ENCODE assay signal across 15 cellular contexts in the genomic region with DNA sequence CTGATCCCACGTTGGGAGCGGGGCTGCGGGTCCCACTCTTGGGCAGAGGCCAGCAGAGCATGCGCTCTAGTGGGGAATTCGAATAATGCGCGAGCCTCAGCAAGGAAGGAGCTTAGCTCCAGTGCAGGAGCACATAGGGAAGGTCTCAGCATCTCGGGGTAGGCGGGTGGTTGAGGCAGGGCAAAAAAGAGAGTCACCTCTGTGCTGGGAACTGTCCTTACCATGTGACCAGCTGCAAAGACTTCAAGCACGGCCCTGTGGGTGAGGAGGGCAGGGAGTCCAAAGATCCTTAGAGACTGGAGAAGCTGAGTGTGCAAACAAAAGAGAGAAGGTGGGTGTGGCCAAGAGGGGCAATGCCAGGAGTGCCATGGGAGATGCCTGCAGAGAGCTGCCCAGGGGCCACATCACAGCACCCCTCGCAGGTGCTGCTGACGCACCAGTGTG.
A peak's percentile ranks its signal among the peaks of the same experiment; 100 is the strongest.
DNase-seq lines count a peak whose midpoint lies in the region; TF ChIP-seq lines count a peak whose summit lies in the region.
"Had no signal": no experiment of that assay in that cellular context is flagged by ENCODE, and none has a peak within 500 bp of the region (broad histone marks: within the 10 kb centered on the region; RNA-seq: fewer than 3 reads in every experiment).

No MANE protein-coding gene starts in this region.

- H3K4me3 Mint-ChIP-seq in HFFc6 = no peak overlapping the region
- no peak overlapping the region for H3K4me3 Mint-ChIP-seq in activated T-helper 2 cell treated with anti-CD3 and anti-CD28 coated beads, Interferon-gamma antibody, Interleukin-2, Interleukin-4, amounts not matched to agents 10 μg/mL and 5 μg/mL and 100 μg/mL, durations not matched to agents 14 hours and 24 hours and 36 hours (ENCODE audit: low read depth)
- H3K4me3 Mint-ChIP-seq: activated naive CD4-positive, alpha-beta T cell treated with anti-CD3 and anti-CD28 coated beads, Interleukin-2, amount 10 ng/mL, durations not matched to agents 7 days and 5 days; naive thymus-derived CD8-positive, alpha-beta T cell had no signal

- no peak overlapping the region for H3K4me2 ChIP-seq in mesendoderm (ENCODE audit: low read length)

- no peaks in the 10 kb centered on the region for H3K27me3 ChIP-seq in mesendoderm (ENCODE audit: insufficient read depth, low read length, poor library complexity)
- H3K27me3 ChIP-seq: BE2C, tibial nerve had no signal

- no peak overlapping the region for H4K8ac ChIP-seq in mesendoderm (ENCODE audit: low read depth, low read length)

- no peak overlapping the region for H3K4ac ChIP-seq in mesendoderm (ENCODE audit: low read depth, low read length)

- H3K4me3 ChIP-seq in choroid plexus epithelial cell (ENCODE audit: low read depth, low read length) (no peak overlapping the region), mesendoderm (ENCODE audit: low read length) (no peak overlapping the region)
- H3K4me3 ChIP-seq: tibial nerve had no signal

- no peak overlapping the region for H2BK5ac ChIP-seq in mesendoderm (ENCODE audit: low read length)

- H3K9me3 Mint-ChIP-seq in HFFc6 = no peaks in the 10 kb centered on the region
- no peaks in the 10 kb centered on the region for H3K9me3 Mint-ChIP-seq in activated T-helper 2 cell treated with anti-CD3 and anti-CD28 coated beads, Interferon-gamma antibody, Interleukin-2, Interleukin-4, amounts not matched to agents 10 μg/mL and 5 μg/mL and 100 μg/mL, durations not matched to agents 14 hours and 24 hours and 36 hours
- H3K9me3 Mint-ChIP-seq: activated naive CD4-positive, alpha-beta T cell treated with anti-CD3 and anti-CD28 coated beads, Interleukin-2, amount 10 ng/mL, durations not matched to agents 7 days and 5 days had no signal

- H3K36me3 Mint-ChIP-seq in HFFc6 (ENCODE audit: low read depth) = no peaks in the 10 kb centered on the region
- H3K36me3 Mint-ChIP-seq in activated T-helper 2 cell treated with anti-CD3 and anti-CD28 coated beads, Interferon-gamma antibody, Interleukin-2, Interleukin-4, amounts not matched to agents 10 μg/mL and 5 μg/mL and 100 μg/mL, durations not matched to agents 14 hours and 24 hours and 36 hours (ENCODE audit: low read depth) = no peaks in the 10 kb centered on the region
- H3K36me3 Mint-ChIP-seq: activated naive CD4-positive, alpha-beta T cell treated with anti-CD3 and anti-CD28 coated beads, Interleukin-2, amount 10 ng/mL, durations not matched to agents 7 days and 5 days; naive thymus-derived CD8-positive, alpha-beta T cell had no signal

- no peak overlapping the region for H3K9ac ChIP-seq in mesendoderm (ENCODE audit: low read length)

- no peaks in the 10 kb centered on the region for H3K79me1 ChIP-seq in mesendoderm (ENCODE audit: low read length)

- H3K27ac ChIP-seq in mesendoderm (ENCODE audit: low read depth, low read length) = no peak overlapping the region
- H3K27ac ChIP-seq: tibial nerve had no signal

- H3K23ac ChIP-seq in mesendoderm (ENCODE audit: low read length) = no peak overlapping the region

- peaks cover 2% of the 10 kb centered on the region for H3K4me1 ChIP-seq in mesendoderm (ENCODE audit: control insufficient read depth, low read depth, low read length)
- H3K4me1 ChIP-seq: BE2C had no signal

- WGBS in mesendoderm (ENCODE audit: extremely low coverage, insufficient coverage, low lambda C conversion rate) = no CpG with 5 or more reads among the region's 12 CpGs

- no peak overlapping the region for H2BK15ac ChIP-seq in mesendoderm (replicated peaks; ENCODE audit: low read depth)

- TF ChIP-seq CTCF in HFFc6 (IDR thresholded peaks at IDR 0.05) (peak; percentile 26; the same call in 1 of the 2 replicates), choroid plexus epithelial cell (conservative IDR thresholded peaks at IDR 0.05; ENCODE audit: low read depth, low read length) (peak; percentile 28)

- no peak overlapping the region for H3K56ac ChIP-seq in mesendoderm (ENCODE audit: low read length)

- DNase-seq in GDM1 (lab: John Stamatoyannopoulos, UW) (peak; percentile 12), HFFc6 (no peak), choroid plexus epithelial cell (ENCODE audit: low read depth) (no peak), mesendoderm (peak; percentile 47), NCI-H146 treated with DMSO at 0.1 percent for 48 hours (lab: John Stamatoyannopoulos, UW; ENCODE audit: unreplicated experiment) (no peak), DMS 273 (lab: John Stamatoyannopoulos, UW; ENCODE audit: unreplicated experiment) (no peak)
- DNase-seq in stimulated activated CD4-positive, alpha-beta T cell treated with anti-CD3 and anti-CD28 coated beads, Interleukin-2, amount 100 ng/mL, for 48 hours = no peak
- no peak for DNase-seq in activated T-helper 2 cell treated with anti-CD3 and anti-CD28 coated beads, Interferon-gamma antibody, Interleukin-2, Interleukin-4, amounts not matched to agents 10 μg/mL and 5 μg/mL and 100 μg/mL, durations not matched to agents 14 hours and 24 hours and 36 hours (ENCODE audit: low spot score)
- DNase-seq: activated naive CD4-positive, alpha-beta T cell treated with anti-CD3 and anti-CD28 coated beads, Interleukin-2, amount 10 ng/mL, durations not matched to agents 7 days and 5 days; BE2C; caudate nucleus; DMS153; naive thymus-derived CD8-positive, alpha-beta T cell; NCI-H2107 had no signal

- no peak overlapping the region for H2BK120ac ChIP-seq in mesendoderm (ENCODE audit: low read depth, low read length)

- no peaks in the 10 kb centered on the region for H3K79me2 ChIP-seq in mesendoderm (ENCODE audit: control insufficient read depth, insufficient read depth, low read length)

- H4K5ac ChIP-seq in mesendoderm (ENCODE audit: low read length) = no peak overlapping the region

- no peaks in the 10 kb centered on the region for H3K36me3 ChIP-seq in mesendoderm (ENCODE audit: control insufficient read depth, insufficient read depth, low read length)
- H3K36me3 ChIP-seq: BE2C, tibial nerve had no signal

- no peak overlapping the region for H3K27ac Mint-ChIP-seq in HFFc6
- no peak overlapping the region for H3K27ac Mint-ChIP-seq in activated T-helper 2 cell treated with anti-CD3 and anti-CD28 coated beads, Interferon-gamma antibody, Interleukin-2, Interleukin-4, amounts not matched to agents 10 μg/mL and 5 μg/mL and 100 μg/mL, durations not matched to agents 14 hours and 24 hours and 36 hours
- H3K27ac Mint-ChIP-seq: activated naive CD4-positive, alpha-beta T cell treated with anti-CD3 and anti-CD28 coated beads, Interleukin-2, amount 10 ng/mL, durations not matched to agents 7 days and 5 days had no signal

- no peak overlapping the region for H3K18ac ChIP-seq in mesendoderm (ENCODE audit: low read length)

- H3K4me1 Mint-ChIP-seq in HFFc6 (ENCODE audit: low read depth) = peaks cover 23% of the 10 kb centered on the region
- peaks cover 3% of the 10 kb centered on the region for H3K4me1 Mint-ChIP-seq in activated T-helper 2 cell treated with anti-CD3 and anti-CD28 coated beads, Interferon-gamma antibody, Interleukin-2, Interleukin-4, amounts not matched to agents 10 μg/mL and 5 μg/mL and 100 μg/mL, durations not matched to agents 14 hours and 24 hours and 36 hours (ENCODE audit: low read depth)

- peaks cover 8% of the 10 kb centered on the region for H3K27me3 Mint-ChIP-seq in HFFc6 (ENCODE audit: insufficient read depth)
- peaks cover 1% of the 10 kb centered on the region for H3K27me3 Mint-ChIP-seq in activated T-helper 2 cell treated with anti-CD3 and anti-CD28 coated beads, Interferon-gamma antibody, Interleukin-2, Interleukin-4, amounts not matched to agents 10 μg/mL and 5 μg/mL and 100 μg/mL, durations not matched to agents 14 hours and 24 hours and 36 hours (ENCODE audit: low read depth)

- no peak overlapping the region for H2AK5ac ChIP-seq in mesendoderm (ENCODE audit: low read length)

- intact Hi-C loops in activated T-helper 2 cell treated with anti-CD3 and anti-CD28 coated beads, Interferon-gamma antibody, Interleukin-2, Interleukin-4, amounts not matched to agents 10 μg/mL and 5 μg/mL and 100 μg/mL, durations not matched to agents 14 hours and 24 hours and 36 hours (cut with micrococcal nuclease) = no loop called here

Comparison
In these comparisons a context has a peak if more than half of its experiments do, and no peak if none do; other contexts are left out.
1. DNase-seq: peak in GDM1 (single experiment) and mesendoderm (single experiment); none in HFFc6 (single experiment), choroid plexus epithelial cell (single experiment), stimulated activated CD4-positive, alpha-beta T cell treated with anti-CD3 and anti-CD28 coated beads, Interleukin-2, amount 100 ng/mL, for 48 hours (0 of 2), NCI-H146 treated with DMSO at 0.1 percent for 48 hours (single experiment), DMS 273 (single experiment) and activated T-helper 2 cell treated with anti-CD3 and anti-CD28 coated beads, Interferon-gamma antibody, Interleukin-2, Interleukin-4, amounts not matched to agents 10 μg/mL and 5 μg/mL and 100 μg/mL, durations not matched to agents 14 hours and 24 hours and 36 hours (single experiment).